Comparison of ENCODE assay signal across 10 cellular contexts in genomic region chr10:46268076-46268881, GRCh38. TPM values are rescaled to one million over a fixed set of nuclear protein-coding genes. Genes with fewer than 3 reads are reported as not detected.
DNase-seq lines count a peak whose midpoint lies in the region; ATAC-seq, FAIRE-seq and TF ChIP-seq lines count a peak whose summit lies in the region.
"Had no signal": no experiment of that assay in that cellular context is flagged by ENCODE, and none has a peak within 500 bp of the region (broad histone marks: within the 10 kb centered on the region; RNA-seq: fewer than 3 reads in every experiment).

No MANE protein-coding gene starts in this region.

- FAIRE-seq in H54 (lab: Jason Lieb, UNC) = no peak

- H3K9me3 Mint-ChIP-seq in progenitor cell of endocrine pancreas (ENCODE audit: low read depth) = no peaks in the 10 kb centered on the region
- H3K9me3 Mint-ChIP-seq: nephron had no signal

- no peak overlapping the region for H3K4me3 Mint-ChIP-seq in progenitor cell of endocrine pancreas (ENCODE audit: low read depth)
- H3K4me3 Mint-ChIP-seq: nephron had no signal

- H3K27me3 Mint-ChIP-seq in progenitor cell of endocrine pancreas = peaks cover 7% of the 10 kb centered on the region

- ATAC-seq in GM18861 (IDR thresholded peaks at IDR 0.05; ENCODE audit: unreplicated experiment) (peak; percentile 86), HG03159 (IDR thresholded peaks at IDR 0.05; ENCODE audit: unreplicated experiment) (peak; percentile 83)
- ATAC-seq: PC-3 had no signal

- no peak for TF ChIP-seq POLR2A in H54 (IDR thresholded peaks at IDR 0.05; ENCODE audit: low read depth, low read length)

- no peaks in the 10 kb centered on the region for H3K4me1 Mint-ChIP-seq in progenitor cell of endocrine pancreas (ENCODE audit: low read depth)

- H3K27ac Mint-ChIP-seq in progenitor cell of endocrine pancreas = no peak overlapping the region
- H3K27ac Mint-ChIP-seq: nephron had no signal

- no peaks in the 10 kb centered on the region for H3K36me3 Mint-ChIP-seq in progenitor cell of endocrine pancreas (ENCODE audit: insufficient read depth)

- TF ChIP-seq CTCF in progenitor cell of endocrine pancreas (IDR thresholded peaks at IDR 0.05; ENCODE audit: unreplicated experiment) = no peak

- DNase-seq in activated T-cell treated with anti-CD3 and anti-CD28 coated beads for 4 hours = peak; percentile 57
- DNase-seq in stimulated activated CD4-positive, alpha-beta T cell treated with anti-CD3 and anti-CD28 coated beads, Interleukin-1b, Interleukin-23, amount 100 ng/mL, for 48 hours = peak; percentile 71
- no peak for DNase-seq in H54 (ENCODE audit: insufficient read length, low spot score)
- DNase-seq in COLO829 (ENCODE audit: low spot score) = no peak
- DNase-seq in HT-29 (ENCODE audit: low spot score) = no peak
- DNase-seq in progenitor cell of endocrine pancreas (ENCODE audit: low spot score, unreplicated experiment) = no peak
- DNase-seq: PC-3 had no signal

RNA-seq across cellular contexts. Expression of gene ANTXRL, which starts 18.5 kb away (rescaled TPM):
- total RNA-seq in HT-29 (2014; rRNA removed; shearing (Covaris generic)) = not detected in 2 replicates
- not detected in 2 replicates for total RNA-seq in progenitor cell of endocrine pancreas
- total RNA-seq: PC-3 had no signal

Comparison
In these comparisons a context has a peak if more than half of its experiments do, and no peak if none do; other contexts are left out.
1. DNase-seq: peak in activated T-cell treated with anti-CD3 and anti-CD28 coated beads for 4 hours (single experiment) and stimulated activated CD4-positive, alpha-beta T cell treated with anti-CD3 and anti-CD28 coated beads, Interleukin-1b, Interleukin-23, amount 100 ng/mL, for 48 hours (single experiment); none in H54 (single experiment), COLO829 (single experiment), HT-29 (single experiment) and progenitor cell of endocrine pancreas (single experiment).